Comparison of ENCODE assay signal across 8 cellular contexts in the genomic region with DNA sequence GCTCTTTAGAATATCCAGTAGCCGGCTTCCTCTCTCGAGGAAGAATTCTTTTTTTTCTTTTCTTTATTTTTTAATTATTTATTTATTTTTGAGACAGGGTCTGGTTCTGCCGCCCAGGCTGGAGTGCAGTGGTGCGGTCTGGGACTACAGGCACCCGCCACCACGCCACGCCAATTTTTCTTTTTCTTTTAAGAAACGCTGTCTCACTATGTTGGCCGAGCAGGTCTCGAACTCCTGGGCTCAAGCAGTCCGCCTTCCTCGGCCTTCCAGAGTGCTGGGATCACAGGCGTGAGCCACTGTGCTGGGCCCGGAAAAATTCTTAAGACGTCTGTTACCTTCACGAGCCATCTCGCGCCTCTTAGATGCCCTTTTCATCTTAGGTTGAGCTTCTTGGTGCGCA. TPM values are rescaled to one million over a fixed set of nuclear protein-coding genes. Genes with fewer than 3 reads are reported as not detected.
DNase-seq lines count a peak whose midpoint lies in the region; ATAC-seq and TF ChIP-seq lines count a peak whose summit lies in the region.

No MANE protein-coding gene starts in this region.

- peaks cover 34% of the 10 kb centered on the region for H3K4me1 Mint-ChIP-seq in activated T-cell treated with anti-CD3 and anti-CD28 coated beads, Interleukin-2, amount 50 U/mL, for 24 hours (ENCODE audit: low read depth)

- 89% methylated on average over 12 of the region's 19 CpGs for WGBS in right lobe of liver (ENCODE audit: insufficient coverage, low coverage, low lambda C conversion rate, missing lambda C conversion rate)
- WGBS in thymus = 91% methylated on average over 19 of the region's 19 CpGs

- peak overlapping the region; percentile 77 for H3K4me3 ChIP-seq in astrocyte of the cerebellum (ENCODE audit: low read depth, low read length)
- H3K4me3 ChIP-seq in right lobe of liver = peak overlapping the region; percentile 84 to 85 (median 85)
- H3K4me3 ChIP-seq in thymus (ENCODE audit: low read length) = peak overlapping the region; percentile 89

- H3K36me3 ChIP-seq in right lobe of liver (no peaks in the 10 kb centered on the region), thymus (ENCODE audit: control insufficient read depth, insufficient read depth) (no peaks in the 10 kb centered on the region)

- H3K27me3 ChIP-seq in right lobe of liver (no peaks in the 10 kb centered on the region), thymus (ENCODE audit: control insufficient read depth, insufficient read depth) (no peaks in the 10 kb centered on the region)

- H3K27ac Mint-ChIP-seq in activated T-cell treated with anti-CD3 and anti-CD28 coated beads, Interleukin-2, amount 50 U/mL, for 24 hours = peak overlapping the region; percentile 95

- H3K4me3 Mint-ChIP-seq in activated T-cell treated with anti-CD3 and anti-CD28 coated beads, Interleukin-2, amount 50 U/mL, for 24 hours = peak overlapping the region; percentile 82

- TF ChIP-seq CTCF in astrocyte of the cerebellum (IDR thresholded peaks at IDR 0.05; ENCODE audit: low read depth, low read length, missing control alignments) (no peak), right lobe of liver (IDR thresholded peaks at IDR 0.05) (no peak)

- H3K9me3 Mint-ChIP-seq in activated T-cell treated with anti-CD3 and anti-CD28 coated beads, Interleukin-2, amount 50 U/mL, for 24 hours = no peaks in the 10 kb centered on the region

- H3K36me3 Mint-ChIP-seq in activated T-cell treated with anti-CD3 and anti-CD28 coated beads, Interleukin-2, amount 50 U/mL, for 24 hours (ENCODE audit: low read depth) = peaks cover 4% of the 10 kb centered on the region

- DNase-seq in activated T-cell treated with anti-CD3 and anti-CD28 coated beads, Interleukin-2, amount 50 U/mL, for 24 hours = no peak
- DNase-seq in activated T-cell treated with anti-CD3 and anti-CD28 coated beads for 4 hours = no peak
- no peak for DNase-seq in astrocyte of the cerebellum (ENCODE audit: low read depth)
- no peak for DNase-seq in right lobe of liver
- no peak for DNase-seq in NCI-H510A treated with DMSO at 0.1 percent for 48 hours (lab: John Stamatoyannopoulos, UW)
- no peak for DNase-seq in activated effector memory CD4-positive, alpha-beta T cell treated with Interleukin-2 at 50 U/mL for 16 hours

- intact Hi-C loops in right lobe of liver (cut with DNase I) = no loop called here

- H3K27me3 Mint-ChIP-seq in activated T-cell treated with anti-CD3 and anti-CD28 coated beads, Interleukin-2, amount 50 U/mL, for 24 hours = no peaks in the 10 kb centered on the region

- TF ChIP-seq POLR2A in right lobe of liver (IDR thresholded peaks at IDR 0.05) = no peak

- H3K4me1 ChIP-seq in right lobe of liver (peaks cover 0 to 21% (median 8%) of the 10 kb centered on the region in 4 donors), thymus (ENCODE audit: control insufficient read depth, insufficient read depth, low read length) (peaks cover 7% of the 10 kb centered on the region)

- in situ Hi-C loops in astrocyte of the cerebellum (cut with HindIII; ENCODE audit: low sequenced_read_pairs) = no loop called here

- ATAC-seq in right lobe of liver (no peak), GM21717 (IDR thresholded peaks at IDR 0.05; ENCODE audit: unreplicated experiment) (no peak)

- H3K27ac ChIP-seq in right lobe of liver (peak overlapping the region in 1 of 3 donors; percentile 95), thymus (ENCODE audit: low read depth) (no peak overlapping the region)

- no peaks in the 10 kb centered on the region for H3K9me3 ChIP-seq in right lobe of liver
- H3K9me3 ChIP-seq in thymus (ENCODE audit: control insufficient read depth) = no peaks in the 10 kb centered on the region

RNA-seq across cellular contexts. Expression of a gene that starts 0.9 kb away (rescaled TPM):
- total RNA-seq in right lobe of liver = 10 to 100 TPM; 14.8 to 34.0 (median 17.8) TPM
- 15.6 TPM for polyA plus RNA-seq in thymus
